In genomic region chr22:19884161-19884953, GRCh38 we compare ENCODE assay signal across 15 cellular contexts. TPM values are rescaled to one million over a fixed set of nuclear protein-coding genes. Genes with fewer than 3 reads are reported as not detected.
DNase-seq lines count a peak whose midpoint lies in the region; ATAC-seq and TF ChIP-seq lines count a peak whose summit lies in the region.
"Had no signal": no experiment of that assay in that cellular context is flagged by ENCODE, and none has a peak within 500 bp of the region (broad histone marks: within the 10 kb centered on the region; RNA-seq: fewer than 3 reads in every experiment).

No MANE protein-coding gene starts in this region.

- no peaks in the 10 kb centered on the region; the same call in 1 of the 2 replicates for H3K9me3 Mint-ChIP-seq in HFFc6

- no peak for TF ChIP-seq CTCF in HFFc6 (IDR thresholded peaks at IDR 0.05)

- intact Hi-C loops in left ventricle myocardium superior (cut with micrococcal nuclease): no loop called here
- intact Hi-C loops in posterior vena cava (cut with DNase I): no loop called here

- peak; percentile 14 for DNase-seq in activated CD8-positive, alpha-beta memory T cell treated with anti-CD3 and anti-CD28 coated beads, Interleukin-2, amount 50 U/mL, for 4 hours
- no peak for DNase-seq in activated CD8-positive, alpha-beta memory T cell treated with anti-CD3 and anti-CD28 coated beads, Interleukin-2, amount 50 U/mL, for 48 hours
- DNase-seq in HFFc6 (no peak), left ventricle myocardium superior (peak; percentile 15), posterior vena cava (ENCODE audit: low spot score) (peak; percentile 72), activated T-cell treated with anti-CD3 and anti-CD28 coated beads for 4 hours (no peak)
- DNase-seq in stimulated activated CD4-positive, alpha-beta T cell treated with anti-CD3 and anti-CD28 coated beads, Interleukin-15, amount 100 ng/mL, for 24 hours: no peak
- DNase-seq: adrenal gland; effector CD8-positive, alpha-beta T cell; GF-D8; kidney glomerular epithelial cell; NCI-H1694 treated with DMSO at 0.1 percent for 48 hours; T-helper 9 cell had no signal

- H3K4me3 Mint-ChIP-seq in HFFc6: no peak overlapping the region

- ATAC-seq in left ventricle myocardium superior: no peak
- no peak for ATAC-seq in GM21717 (IDR thresholded peaks at IDR 0.05; ENCODE audit: unreplicated experiment)

- peaks cover 25% of the 10 kb centered on the region for H3K36me3 Mint-ChIP-seq in HFFc6 (ENCODE audit: low read depth)

- peaks cover 51% of the 10 kb centered on the region for H3K4me1 Mint-ChIP-seq in HFFc6 (ENCODE audit: low read depth)

- H3K27me3 Mint-ChIP-seq in HFFc6 (ENCODE audit: insufficient read depth): peaks cover 2% of the 10 kb centered on the region

- H3K27ac Mint-ChIP-seq in HFFc6: 0 out of 2 replicates have a peak overlapping the region, but pooled peaks have one; percentile 16
- H3K27ac Mint-ChIP-seq: progenitor cell of endocrine pancreas had no signal

RNA-seq across cellular contexts. Expression of gene GNB1L, which starts 29.7 kb away (rescaled TPM):
- total RNA-seq in HFFc6 (2021; fragmentation: NEBNext Ultra II Directional; extraction: Animal tissue kit (Norgen Biotek cat#: 25700)): 1 to 10 TPM; 6.6 to 9.6 (median 7.6) TPM
- total RNA-seq in left ventricle myocardium superior: 3.4 TPM
- total RNA-seq in posterior vena cava: 1 to 10 TPM; 3.6 to 3.9 TPM

RNA-seq across cellular contexts. Expression of gene RTL10, which starts 29.7 kb away (rescaled TPM):
- 10 to 100 TPM; 17.4 to 22.7 (median 19.2) TPM for total RNA-seq in HFFc6 (2021; fragmentation: NEBNext Ultra II Directional; extraction: Animal tissue kit (Norgen Biotek cat#: 25700))
- 8.0 TPM for total RNA-seq in left ventricle myocardium superior
- 1 to 10 TPM; 7.6 to 8.6 TPM for total RNA-seq in posterior vena cava

RNA-seq across cellular contexts. Expression of gene COMT, which starts 57.2 kb away (rescaled TPM):
- 100 to 1,000 TPM; 215 to 306 (median 234) TPM for total RNA-seq in HFFc6 (2021; fragmentation: NEBNext Ultra II Directional; extraction: Animal tissue kit (Norgen Biotek cat#: 25700))
- 83.4 TPM for total RNA-seq in left ventricle myocardium superior
- 10 to 100 TPM; 81.7 to 95.4 TPM for total RNA-seq in posterior vena cava

RNA-seq across cellular contexts. Expression of gene TXNRD2, which starts 57.3 kb away (rescaled TPM):
- 10 to 100 TPM; 24.8 to 30.6 (median 28.3) TPM for total RNA-seq in HFFc6 (2021; fragmentation: NEBNext Ultra II Directional; extraction: Animal tissue kit (Norgen Biotek cat#: 25700))
- total RNA-seq in left ventricle myocardium superior (42.4 TPM), posterior vena cava (10 to 100 TPM; 13.9 to 19.2 TPM)

Comparison
In these comparisons a context has a peak if more than half of its experiments do, and no peak if none do; other contexts are left out.
1. DNase-seq: peak in activated CD8-positive, alpha-beta memory T cell treated with anti-CD3 and anti-CD28 coated beads, Interleukin-2, amount 50 U/mL, for 4 hours (single experiment), left ventricle myocardium superior (single experiment) and posterior vena cava (single experiment); none in activated CD8-positive, alpha-beta memory T cell treated with anti-CD3 and anti-CD28 coated beads, Interleukin-2, amount 50 U/mL, for 48 hours (single experiment), HFFc6 (single experiment), activated T-cell treated with anti-CD3 and anti-CD28 coated beads for 4 hours (single experiment) and stimulated activated CD4-positive, alpha-beta T cell treated with anti-CD3 and anti-CD28 coated beads, Interleukin-15, amount 100 ng/mL, for 24 hours (single experiment).